In the genomic region with DNA sequence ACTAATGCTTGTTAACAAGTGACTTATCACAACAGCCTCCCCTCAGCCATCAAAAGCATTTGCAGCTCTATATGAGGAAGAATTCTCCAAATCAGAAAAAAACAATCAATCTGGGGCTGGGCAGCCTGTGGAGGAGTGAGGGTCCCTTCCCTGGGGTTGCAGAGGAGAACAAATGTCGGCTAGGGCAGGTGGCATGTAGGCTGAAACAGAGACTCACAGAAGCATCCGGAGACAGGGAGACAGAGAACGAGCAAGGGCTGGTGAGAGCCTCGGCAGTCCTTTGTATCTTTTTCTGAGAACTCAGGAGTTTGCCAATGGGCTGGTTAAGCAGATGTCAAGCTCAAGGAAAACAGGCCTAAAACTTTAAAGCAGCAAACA, we compare ENCODE assay signal across 19 cellular contexts. TPM values are rescaled to one million over a fixed set of nuclear protein-coding genes. Genes with fewer than 3 reads are reported as not detected.
"Had no signal": no experiment of that assay in that cellular context is flagged by ENCODE, and none has a peak within 500 bp of the region (broad histone marks: within the 10 kb centered on the region; RNA-seq: fewer than 3 reads in every experiment).

No MANE protein-coding gene starts in this region.

- H3K4me3 ChIP-seq: pancreas, SK-N-MC, tibial nerve had no signal

- H3K4me1 Mint-ChIP-seq: activated naive CD4-positive, alpha-beta T cell treated with anti-CD3 and anti-CD28 coated beads, Interleukin-2, amount 50 U/mL, for 24 hours; immature natural killer cell; stimulated activated naive CD8-positive, alpha-beta T cell treated with anti-CD3 and anti-CD28 coated beads, Interleukin-15, amount 100 ng/mL, for 72 hours had no signal

- H3K27ac ChIP-seq: foreskin keratinocyte, neutrophil, pancreas, SK-N-MC had no signal

- ATAC-seq: foreskin keratinocyte; natural killer cell treated with Interleukin-12 subunit alpha and Interleukin-12 subunit beta and Interleukin-15 and Interleukin-18, amount 100 ng/mL, for 72 hours; pancreas; stimulated activated naive CD8-positive, alpha-beta T cell treated with anti-CD3 and anti-CD28 coated beads, Interleukin-15, amount 100 ng/mL, for 72 hours; T-helper 17 cell had no signal

- DNase-seq: activated CD4-positive, alpha-beta memory T cell treated with anti-CD3 and anti-CD28 coated beads for 36 hours; activated CD4-positive, alpha-beta T cell treated with anti-CD3 and anti-CD28 coated beads for 48 hours; activated gamma-delta T cell treated with Interleukin-2 at 50 U/mL for 16 hours; aorta; effector CD4-positive, alpha-beta T cell; foreskin keratinocyte; immature natural killer cell; stimulated activated CD4-positive, alpha-beta T cell treated with anti-CD3 and anti-CD28 coated beads, Interleukin-12 subunit alpha, Interleukin-12 subunit beta, amount 100 ng/mL, for 4 hours; stimulated activated CD4-positive, alpha-beta T cell treated with anti-CD3 and anti-CD28 coated beads, Interleukin-4, amount 100 ng/mL, for 4 hours; stimulated activated naive CD8-positive, alpha-beta T cell treated with anti-CD3 and anti-CD28 coated beads, Interleukin-15, amount 100 ng/mL, for 72 hours; SW 1271; T-helper 17 cell had no signal

- H3K4me3 Mint-ChIP-seq: activated CD4-positive, alpha-beta memory T cell treated with anti-CD3 and anti-CD28 coated beads for 36 hours; activated naive CD4-positive, alpha-beta T cell treated with anti-CD3 and anti-CD28 coated beads, Interleukin-2, amount 50 U/mL, for 24 hours; activated T-helper 1 cell treated with anti-CD3 and anti-CD28 coated beads, Interleukin-12 subunit alpha, Interleukin-12 subunit beta, Interleukin-2, Interleukin-4 antibody, amounts not matched to agents 30 ng/mL and 10 ng/mL and 1 ng/mL, durations not matched to agents 14 hours and 24 hours and 36 hours; immature natural killer cell; natural killer cell treated with Interleukin-12 subunit alpha and Interleukin-12 subunit beta and Interleukin-15 and Interleukin-18, amount 100 ng/mL, for 72 hours; stimulated activated naive CD8-positive, alpha-beta T cell treated with anti-CD3 and anti-CD28 coated beads, Interleukin-15, amount 100 ng/mL, for 72 hours; T-helper 17 cell had no signal

- H3K9me3 Mint-ChIP-seq: activated CD4-positive, alpha-beta memory T cell treated with anti-CD3 and anti-CD28 coated beads for 36 hours; activated naive CD4-positive, alpha-beta T cell treated with anti-CD3 and anti-CD28 coated beads, Interleukin-2, amount 50 U/mL, for 24 hours; activated T-helper 1 cell treated with anti-CD3 and anti-CD28 coated beads, Interleukin-12 subunit alpha, Interleukin-12 subunit beta, Interleukin-2, Interleukin-4 antibody, amounts not matched to agents 30 ng/mL and 10 ng/mL and 1 ng/mL, durations not matched to agents 14 hours and 24 hours and 36 hours; immature natural killer cell; natural killer cell treated with Interleukin-12 subunit alpha and Interleukin-12 subunit beta and Interleukin-15 and Interleukin-18, amount 100 ng/mL, for 72 hours; stimulated activated naive CD8-positive, alpha-beta T cell treated with anti-CD3 and anti-CD28 coated beads, Interleukin-15, amount 100 ng/mL, for 72 hours had no signal

- H3K27ac Mint-ChIP-seq: activated CD4-positive, alpha-beta memory T cell treated with anti-CD3 and anti-CD28 coated beads for 36 hours; activated naive CD4-positive, alpha-beta T cell treated with anti-CD3 and anti-CD28 coated beads, Interleukin-2, amount 50 U/mL, for 24 hours; activated T-helper 1 cell treated with anti-CD3 and anti-CD28 coated beads, Interleukin-12 subunit alpha, Interleukin-12 subunit beta, Interleukin-2, Interleukin-4 antibody, amounts not matched to agents 30 ng/mL and 10 ng/mL and 1 ng/mL, durations not matched to agents 14 hours and 24 hours and 36 hours; immature natural killer cell; natural killer cell treated with Interleukin-12 subunit alpha and Interleukin-12 subunit beta and Interleukin-15 and Interleukin-18, amount 100 ng/mL, for 72 hours; T-helper 17 cell had no signal

- H3K36me3 Mint-ChIP-seq: activated CD4-positive, alpha-beta memory T cell treated with anti-CD3 and anti-CD28 coated beads for 36 hours; activated naive CD4-positive, alpha-beta T cell treated with anti-CD3 and anti-CD28 coated beads, Interleukin-2, amount 50 U/mL, for 24 hours; immature natural killer cell; natural killer cell treated with Interleukin-12 subunit alpha and Interleukin-12 subunit beta and Interleukin-15 and Interleukin-18, amount 100 ng/mL, for 72 hours had no signal

- H3K27me3 Mint-ChIP-seq: activated CD4-positive, alpha-beta memory T cell treated with anti-CD3 and anti-CD28 coated beads for 36 hours; activated naive CD4-positive, alpha-beta T cell treated with anti-CD3 and anti-CD28 coated beads, Interleukin-2, amount 50 U/mL, for 24 hours; stimulated activated naive CD8-positive, alpha-beta T cell treated with anti-CD3 and anti-CD28 coated beads, Interleukin-15, amount 100 ng/mL, for 72 hours had no signal

RNA-seq across cellular contexts. Expression of a gene that starts 15.8 kb away (rescaled TPM):
- total RNA-seq: foreskin keratinocyte had no signal
